Comparison of ENCODE assay signal across 30 cellular contexts in the genomic region with DNA sequence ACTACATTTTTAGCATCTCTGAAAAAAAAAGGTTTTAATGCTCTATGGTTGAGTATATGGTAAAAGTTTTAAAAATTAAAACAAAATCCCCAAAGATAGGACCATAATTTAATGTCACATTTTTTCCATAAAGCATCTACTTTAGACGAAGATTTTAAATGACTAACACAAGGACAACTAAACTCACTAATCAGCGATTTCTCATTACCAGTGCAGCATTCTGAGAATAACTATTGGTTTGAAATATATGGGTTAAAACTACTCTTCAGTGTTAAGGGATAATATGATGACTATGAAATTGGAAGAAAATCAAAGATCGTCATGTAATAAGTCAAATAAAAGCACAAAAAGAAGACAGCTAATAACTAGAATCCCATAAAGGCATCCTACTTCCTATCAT.
"Had no signal": no experiment of that assay in that cellular context is flagged by ENCODE, and none has a peak within 500 bp of the region (broad histone marks: within the 10 kb centered on the region; RNA-seq: fewer than 3 reads in every experiment).

No MANE protein-coding gene starts in this region.

- H3K27me3 ChIP-seq: ascending aorta, esophagus muscularis mucosa, foreskin keratinocyte, gastrocnemius medialis, heart left ventricle had no signal

- H3K4me1 Mint-ChIP-seq: activated naive CD4-positive, alpha-beta T cell treated with anti-CD3 and anti-CD28 coated beads, Interleukin-2, amount 10 ng/mL, durations not matched to agents 7 days and 5 days; activated naive CD8-positive, alpha-beta T cell treated with anti-CD3 and anti-CD28 coated beads, Interleukin-2, amount 10 ng/mL, durations not matched to agents 7 days and 5 days had no signal

- FAIRE-seq: bronchial epithelial cell, colon had no signal

- H3K27me3 Mint-ChIP-seq: activated B cell treated with CpG ODN at 0.5 μM for 24 hours; activated CD8-positive, alpha-beta T cell treated with anti-CD3 and anti-CD28 coated beads for 36 hours; activated naive CD4-positive, alpha-beta T cell treated with anti-CD3 and anti-CD28 coated beads, Interleukin-2, amount 10 ng/mL, durations not matched to agents 7 days and 5 days; activated naive CD8-positive, alpha-beta T cell treated with anti-CD3 and anti-CD28 coated beads, Interleukin-2, amount 10 ng/mL, durations not matched to agents 7 days and 5 days; effector memory CD8-positive, alpha-beta T cell had no signal

- H3K27ac ChIP-seq: ascending aorta, esophagus muscularis mucosa, foreskin keratinocyte, gastrocnemius medialis, heart left ventricle, WERI-Rb-1 had no signal

- DNase-seq: activated B cell treated with CpG ODN at 0.5 μM for 24 hours; activated CD4-positive, alpha-beta T cell treated with anti-CD3 and anti-CD28 coated beads for 1 hour; activated CD4-positive, alpha-beta T cell treated with anti-CD3 and anti-CD28 coated beads for 4 hours; activated CD4-positive, alpha-beta T cell treated with anti-CD3 and anti-CD28 coated beads, Interleukin-2, amount 50 U/mL, for 1 hour; activated CD4-positive, alpha-beta T cell treated with anti-CD3 and anti-CD28 coated beads, Interleukin-2, amount 50 U/mL, for 48 hours; activated CD8-positive, alpha-beta memory T cell treated with anti-CD3 and anti-CD28 coated beads for 24 hours; activated CD8-positive, alpha-beta T cell treated with anti-CD3 and anti-CD28 coated beads for 36 hours; activated gamma-delta T cell; activated naive CD4-positive, alpha-beta T cell; activated naive CD4-positive, alpha-beta T cell treated with anti-CD3 and anti-CD28 coated beads, Interleukin-2, amount 10 ng/mL, durations not matched to agents 7 days and 5 days; activated naive CD8-positive, alpha-beta T cell treated with anti-CD3 and anti-CD28 coated beads, Interleukin-2, amount 10 ng/mL, durations not matched to agents 7 days and 5 days; activated T-cell treated with anti-CD3 and anti-CD28 coated beads, Interleukin-2, amount 50 U/mL, for 48 hours; cortex of kidney; dermis blood vessel endothelial cell; effector CD4-positive, alpha-beta T cell; effector memory CD8-positive, alpha-beta T cell; erythroblast; foreskin keratinocyte; gastrocnemius medialis; glutamatergic neuron; heart left ventricle; T-helper 1 cell; T-helper 2 cell; WERI-Rb-1 had no signal

- ATAC-seq: activated CD8-positive, alpha-beta T cell treated with anti-CD3 and anti-CD28 coated beads for 36 hours; activated naive CD4-positive, alpha-beta T cell treated with anti-CD3 and anti-CD28 coated beads, Interleukin-2, amount 50 U/mL, for 72 hours; effector memory CD8-positive, alpha-beta T cell; foreskin keratinocyte; gastrocnemius medialis; heart left ventricle had no signal

- H3K27ac Mint-ChIP-seq: activated B cell treated with CpG ODN at 0.5 μM for 24 hours; activated CD8-positive, alpha-beta T cell treated with anti-CD3 and anti-CD28 coated beads for 36 hours; activated naive CD4-positive, alpha-beta T cell treated with anti-CD3 and anti-CD28 coated beads, Interleukin-2, amount 10 ng/mL, durations not matched to agents 7 days and 5 days; activated naive CD4-positive, alpha-beta T cell treated with anti-CD3 and anti-CD28 coated beads, Interleukin-2, amount 50 U/mL, for 72 hours; activated naive CD8-positive, alpha-beta T cell treated with anti-CD3 and anti-CD28 coated beads, Interleukin-2, amount 10 ng/mL, durations not matched to agents 7 days and 5 days; brain had no signal

- H3K4me3 ChIP-seq: ascending aorta, esophagus muscularis mucosa, gastrocnemius medialis, heart left ventricle had no signal

- H3K9me3 ChIP-seq: ascending aorta, esophagus muscularis mucosa, gastrocnemius medialis, heart left ventricle had no signal

- H3K4me3 Mint-ChIP-seq: activated B cell treated with CpG ODN at 0.5 μM for 24 hours; activated CD8-positive, alpha-beta T cell treated with anti-CD3 and anti-CD28 coated beads for 36 hours; activated naive CD4-positive, alpha-beta T cell treated with anti-CD3 and anti-CD28 coated beads, Interleukin-2, amount 10 ng/mL, durations not matched to agents 7 days and 5 days; activated naive CD8-positive, alpha-beta T cell treated with anti-CD3 and anti-CD28 coated beads, Interleukin-2, amount 10 ng/mL, durations not matched to agents 7 days and 5 days; brain; effector memory CD8-positive, alpha-beta T cell had no signal

- H3K9me3 Mint-ChIP-seq: activated B cell treated with CpG ODN at 0.5 μM for 24 hours; activated CD8-positive, alpha-beta T cell treated with anti-CD3 and anti-CD28 coated beads for 36 hours; activated naive CD4-positive, alpha-beta T cell treated with anti-CD3 and anti-CD28 coated beads, Interleukin-2, amount 10 ng/mL, durations not matched to agents 7 days and 5 days; activated naive CD4-positive, alpha-beta T cell treated with anti-CD3 and anti-CD28 coated beads, Interleukin-2, amount 50 U/mL, for 72 hours; activated naive CD8-positive, alpha-beta T cell treated with anti-CD3 and anti-CD28 coated beads, Interleukin-2, amount 10 ng/mL, durations not matched to agents 7 days and 5 days; brain; effector memory CD8-positive, alpha-beta T cell had no signal
